Comparison of ENCODE assay signal across 8 cellular contexts in genomic region chr19:37303591-37304171, GRCh38.
DNase-seq lines count a peak whose midpoint lies in the region; ATAC-seq and TF ChIP-seq lines count a peak whose summit lies in the region.

No MANE protein-coding gene starts in this region.

- H3K4me1 ChIP-seq in cardiac muscle cell (ENCODE audit: low read depth), result no peaks in the 10 kb centered on the region
- no peaks in the 10 kb centered on the region for H3K4me1 ChIP-seq in ovary (ENCODE audit: insufficient read depth)

- H3K27ac ChIP-seq in cardiac muscle cell, result no peak overlapping the region
- H3K27ac ChIP-seq in ovary, result no peak overlapping the region

- peak overlapping the region; percentile 29 to 70 for H3K4me3 Mint-ChIP-seq in stimulated activated naive CD8-positive, alpha-beta T cell treated with anti-CD3 and anti-CD28 coated beads, Interleukin-15, amount 100 ng/mL, for 72 hours

- no peak for TF ChIP-seq EP300 in ovary (IDR thresholded peaks at IDR 0.05)

- TF ChIP-seq CTCF in cardiac muscle cell (IDR thresholded peaks at IDR 0.05; ENCODE audit: low read depth, low read length), result no peak
- no peak for TF ChIP-seq CTCF in ovary (IDR thresholded peaks at IDR 0.05)

- peak overlapping the region; percentile 55 for H3K4me3 ChIP-seq in cardiac muscle cell
- peak overlapping the region; percentile 26 for H3K4me3 ChIP-seq in ovary

- ATAC-seq in stimulated activated naive CD8-positive, alpha-beta T cell treated with anti-CD3 and anti-CD28 coated beads, Interleukin-15, amount 100 ng/mL, for 72 hours, result no peak
- ATAC-seq in stimulated activated naive CD8-positive, alpha-beta T cell treated with anti-CD3 and anti-CD28 coated beads, Interleukin-15, Interleukin-2, amounts not matched to agents 100 U/mL and 50 U/mL, for 24 hours, result no peak

- no peak for TF ChIP-seq POLR2A in ovary (IDR thresholded peaks at IDR 0.05)

- H3K27me3 Mint-ChIP-seq in stimulated activated naive CD8-positive, alpha-beta T cell treated with anti-CD3 and anti-CD28 coated beads, Interleukin-15, amount 100 ng/mL, for 72 hours, result peaks cover 14% of the 10 kb centered on the region

- 44 to 59% (median 49%) methylated on average over 29 to 36 of the region's 36 CpGs for WGBS in ovary, 3 donors

- H3K27ac Mint-ChIP-seq in stimulated activated naive CD8-positive, alpha-beta T cell treated with anti-CD3 and anti-CD28 coated beads, Interleukin-15, amount 100 ng/mL, for 72 hours, result peak overlapping the region in 1 of 2 donors; percentile 87

- H3K27me3 ChIP-seq in cardiac muscle cell, result no peaks in the 10 kb centered on the region
- H3K27me3 ChIP-seq in ovary, result no peaks in the 10 kb centered on the region

- no peak for DNase-seq in stimulated activated naive CD8-positive, alpha-beta T cell treated with anti-CD3 and anti-CD28 coated beads, Interleukin-15, amount 100 ng/mL, for 72 hours
- no peak for DNase-seq in stimulated activated naive CD8-positive, alpha-beta T cell treated with anti-CD3 and anti-CD28 coated beads, Interleukin-15, Interleukin-2, amounts not matched to agents 100 U/mL and 50 U/mL, for 24 hours
- peak in 1 of 2 donors; percentile 5 for DNase-seq in cardiac muscle cell (ENCODE audit: low read depth in 1 of 2, low spot score in 1 of 2)
- DNase-seq in ovary, result no peak
- no peak for DNase-seq in central memory CD4-positive, alpha-beta T cell
- DNase-seq in HuH-7 (ENCODE audit: low spot score), result no peak
- no peak for DNase-seq in stimulated activated naive CD4-positive, alpha-beta T cell treated with Interleukin-2 at 50 U/mL for 16 hours (lab: John Stamatoyannopoulos, UW)
- no peak for DNase-seq in nucleus accumbens (lab: John Stamatoyannopoulos, UW)

- H3K9me3 ChIP-seq in cardiac muscle cell (ENCODE audit: low read depth) (no peaks in the 10 kb centered on the region), ovary (peaks cover 0 to 7% of the 10 kb centered on the region in 2 donors)

- H3K4me1 Mint-ChIP-seq in stimulated activated naive CD8-positive, alpha-beta T cell treated with anti-CD3 and anti-CD28 coated beads, Interleukin-15, amount 100 ng/mL, for 72 hours, result peaks cover 8% of the 10 kb centered on the region

- H3K36me3 ChIP-seq in cardiac muscle cell (no peaks in the 10 kb centered on the region), ovary (no peaks in the 10 kb centered on the region)

- intact Hi-C loops in ovary (cut with DNase I), result no loop called here

- H3K9me3 Mint-ChIP-seq in stimulated activated naive CD8-positive, alpha-beta T cell treated with anti-CD3 and anti-CD28 coated beads, Interleukin-15, amount 100 ng/mL, for 72 hours, result peaks cover 14 to 33% of the 10 kb centered on the region in 2 donors
